10 cellular contexts compared by ENCODE assay signal in genomic region chr11:76750746-76751145, GRCh38. TPM values are rescaled to one million over a fixed set of nuclear protein-coding genes. Genes with fewer than 3 reads are reported as not detected.
"Had no signal": no experiment of that assay in that cellular context is flagged by ENCODE, and none has a peak within 500 bp of the region (broad histone marks: within the 10 kb centered on the region; RNA-seq: fewer than 3 reads in every experiment).

No MANE protein-coding gene starts in this region.

- H3K9me3 ChIP-seq: HAP-1 had no signal

- ATAC-seq: GM23338, HCT116, HepG2 had no signal

- H3K27me3 Mint-ChIP-seq: IgD-negative memory B cell had no signal

- H3K27ac Mint-ChIP-seq: GM23338, HFFc6, IgD-negative memory B cell had no signal

- H3K4me1 ChIP-seq: HAP-1 had no signal

- DNase-seq: H7, HFFc6, KBM-7 had no signal

- H3K27ac ChIP-seq: HL-60, KMS-11 had no signal

- H3K9me3 Mint-ChIP-seq: GM23338, HFFc6, IgD-negative memory B cell had no signal

- H3K4me3 ChIP-seq: GM23338, HAP-1 had no signal

- H3K36me3 Mint-ChIP-seq: IgD-negative memory B cell had no signal

- H3K4me1 Mint-ChIP-seq: IgD-negative memory B cell had no signal

- H3K36me3 ChIP-seq: HAP-1 had no signal

- H3K4me3 Mint-ChIP-seq: GM23338, HFFc6, IgD-negative memory B cell had no signal

RNA-seq across cellular contexts. Expression of gene TSKU, which starts 32.4 kb away (rescaled TPM):
- polyA plus RNA-seq: IgD-negative memory B cell had no signal
